Comparison of ENCODE assay signal across 22 cellular contexts in the genomic region with DNA sequence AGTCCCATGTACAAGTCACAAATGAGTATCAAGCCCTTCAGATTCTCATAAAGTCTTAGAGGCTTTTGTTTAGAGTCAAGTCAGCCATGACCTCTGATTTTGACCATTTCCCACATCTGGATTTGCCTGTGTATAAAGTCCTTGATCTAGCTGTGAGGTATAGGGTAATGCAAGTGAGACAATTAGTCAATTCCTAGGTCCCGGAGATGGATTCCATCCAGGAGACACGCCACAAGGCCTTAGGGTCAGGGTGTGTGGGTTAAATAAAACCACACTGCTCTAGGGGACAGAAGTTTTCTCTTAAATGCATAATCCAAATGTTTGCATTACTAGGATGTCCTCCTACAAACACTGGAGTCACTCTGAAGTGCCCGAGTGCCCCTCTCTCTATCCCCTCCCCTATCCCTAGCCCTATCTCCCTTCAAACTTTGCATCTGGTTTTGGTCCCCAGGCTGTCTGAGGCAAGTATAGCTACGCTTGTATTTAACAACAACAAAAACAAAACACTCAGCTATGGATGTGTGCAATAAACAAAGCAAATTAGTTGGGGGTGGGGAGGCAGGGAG. TPM values are rescaled to one million over a fixed set of nuclear protein-coding genes. Genes with fewer than 3 reads are reported as not detected.
DNase-seq lines count a peak whose midpoint lies in the region; ATAC-seq, FAIRE-seq and TF ChIP-seq lines count a peak whose summit lies in the region.
"Had no signal": no experiment of that assay in that cellular context is flagged by ENCODE, and none has a peak within 500 bp of the region (broad histone marks: within the 10 kb centered on the region; RNA-seq: fewer than 3 reads in every experiment).

No MANE protein-coding gene starts in this region.

- peak; percentile 13 for FAIRE-seq in bronchial epithelial cell (lab: Jason Lieb, UNC)
- FAIRE-seq: H1 had no signal

- ATAC-seq in HG03354 (IDR thresholded peaks at IDR 0.05; ENCODE audit: poor library complexity, severe bottlenecking, unreplicated experiment) (no peak), GM18520 (IDR thresholded peaks at IDR 0.05; ENCODE audit: unreplicated experiment) (no peak)
- ATAC-seq: naive thymus-derived CD4-positive, alpha-beta T cell; T-cell had no signal

- TF ChIP-seq CTCF in HEK293 (tag by site-specific recombination; IDR thresholded peaks at IDR 0.05) = no peak
- TF ChIP-seq CTCF in bronchial epithelial cell (IDR thresholded peaks at IDR 0.05; ENCODE audit: insufficient read depth, low read length, severe bottlenecking) = no peak
- no peak for TF ChIP-seq CTCF in fibroblast of villous mesenchyme (IDR thresholded peaks at IDR 0.05; ENCODE audit: insufficient read depth, low read depth, low read length)
- TF ChIP-seq CTCF in suprapubic skin (IDR thresholded peaks at IDR 0.05) = no peak

- POLR2A ChIA-PET in HEK293 (lab: Yijun Ruan, JAX) = no interaction called here

- TF ChIP-seq EP300 in suprapubic skin (IDR thresholded peaks at IDR 0.05) = no peak

- H3K4me1 ChIP-seq in HEK293 (ENCODE audit: control insufficient read depth, insufficient read depth, low read length) = peaks cover 26% of the 10 kb centered on the region
- H3K4me1 ChIP-seq in suprapubic skin = peaks cover 77% of the 10 kb centered on the region

- TF ChIP-seq POLR2A in suprapubic skin (IDR thresholded peaks at IDR 0.05) = no peak

- H3K4me3 ChIP-seq in HEK293 (ENCODE audit: low read depth, low read length) = no peak overlapping the region
- H3K4me3 ChIP-seq in bronchial epithelial cell (ENCODE audit: low read depth, low read length) = no peak overlapping the region
- H3K4me3 ChIP-seq in fibroblast of villous mesenchyme (ENCODE audit: low read depth, low read length) = no peak overlapping the region
- H3K4me3 ChIP-seq in suprapubic skin = no peak overlapping the region

- H3K9me3 ChIP-seq in HEK293 (ENCODE audit: control insufficient read depth, insufficient read depth, low read depth, low read length) = no peaks in the 10 kb centered on the region
- H3K9me3 ChIP-seq in suprapubic skin = no peaks in the 10 kb centered on the region

- 27% methylated on average over 4 of the region's 4 CpGs for WGBS in suprapubic skin

- H3K27ac ChIP-seq in HEK293 (ENCODE audit: extremely low read depth, low read depth, low read length) (peak overlapping the region; percentile 21; the same call in 1 of the 2 replicates), suprapubic skin (peak overlapping the region; percentile 2)

- H3K36me3 ChIP-seq in HEK293 (ENCODE audit: control insufficient read depth in 2 of 2, insufficient read depth in 1 of 2, low read length in 2 of 2) (peaks cover 10 to 16% of the 10 kb centered on the region in 2 experiments), bronchial epithelial cell (ENCODE audit: control insufficient read depth, insufficient read depth, low read length) (peaks cover 2% of the 10 kb centered on the region), suprapubic skin (peaks cover 14% of the 10 kb centered on the region)

- H3K27me3 ChIP-seq in bronchial epithelial cell (ENCODE audit: control insufficient read depth, insufficient read depth, low read length) (no peaks in the 10 kb centered on the region), suprapubic skin (no peaks in the 10 kb centered on the region)

- CTCF ChIA-PET in HEK293 (lab: Yijun Ruan, JAX) = no interaction called here

- DNase-seq in bronchial epithelial cell (ENCODE audit: low read depth) (no peak), fibroblast of villous mesenchyme (ENCODE audit: low read depth) (peak; percentile 69), suprapubic skin (ENCODE audit: low spot score in 2 of 2) (no peak), DMS79 treated with DMSO at 0.1 percent for 48 hours (lab: John Stamatoyannopoulos, UW) (no peak), NCI-H2107 treated with DMSO at 0.1 percent for 48 hours (lab: John Stamatoyannopoulos, UW; ENCODE audit: unreplicated experiment) (no peak)
- DNase-seq: activated naive CD4-positive, alpha-beta T cell treated with anti-CD3 and anti-CD28 coated beads for 36 hours; activated T-cell treated with anti-CD3 and anti-CD28 coated beads, Interleukin-2, amount 50 U/mL, for 1 hour; CD4-positive, alpha-beta memory T cell; DMS79; erythroblast; islet precursor cell; naive thymus-derived CD4-positive, alpha-beta T cell; NCI-H1048; NCI-H2029 treated with DMSO at 0.1 percent for 48 hours; NCI-H446 treated with DMSO at 0.1 percent for 48 hours; Right ventricle myocardium superior; T-cell; trophoblast cell had no signal

TF ChIP-seq in HEK293, 187 proteins besides CTCF, POLR2A, EP300 and RAD21:
- TF ChIP-seq MZF1 (tag by site-specific recombination; IDR thresholded peaks at IDR 0.05; ENCODE audit: borderline replicate concordance) (no peak), ZBTB48 (tag by site-specific recombination; IDR thresholded peaks at IDR 0.05) (peak; percentile 53; the same call in 1 of the 2 replicates), PRDM10 (tag by site-specific recombination; IDR thresholded peaks at IDR 0.05) (peak; percentile 40; the same call in 1 of the 2 replicates), SCRT2 (tag by site-specific recombination; IDR thresholded peaks at IDR 0.05) (peak; percentile 65; the same call in 1 of the 2 replicates), GLIS1 (tag by site-specific recombination; IDR thresholded peaks at IDR 0.05) (no peak), TRIM28 (IDR thresholded peaks at IDR 0.05; ENCODE audit: borderline replicate concordance, low read length) (no peak)
- TF ChIP-seq, protein P1, sequence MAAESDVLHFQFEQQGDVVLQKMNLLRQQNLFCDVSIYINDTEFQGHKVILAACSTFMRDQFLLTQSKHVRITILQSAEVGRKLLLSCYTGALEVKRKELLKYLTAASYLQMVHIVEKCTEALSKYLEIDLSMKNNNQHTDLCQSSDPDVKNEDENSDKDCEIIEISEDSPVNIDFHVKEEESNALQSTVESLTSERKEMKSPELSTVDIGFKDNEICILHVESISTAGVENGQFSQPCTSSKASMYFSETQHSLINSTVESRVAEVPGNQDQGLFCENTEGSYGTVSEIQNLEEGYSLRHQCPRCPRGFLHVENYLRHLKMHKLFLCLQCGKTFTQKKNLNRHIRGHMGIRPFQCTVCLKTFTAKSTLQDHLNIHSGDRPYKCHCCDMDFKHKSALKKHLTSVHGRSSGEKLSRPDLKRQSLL (tag by site-specific recombination; IDR thresholded peaks at IDR 0.05) = no peak

RNA-seq across cellular contexts. Expression of gene LRIG3, which starts 26.8 kb away (rescaled TPM):
- 30.6 and 44.5 TPM in 2 replicates for total RNA-seq in bronchial epithelial cell
- 66.0 and 97.2 TPM in 2 replicates for total RNA-seq in fibroblast of villous mesenchyme
- 100 to 1,000 TPM in 3 of 4 donors, 10 to 100 TPM in 1; 56.5 to 225 (median 110) TPM for total RNA-seq in suprapubic skin
- total RNA-seq: activated naive CD4-positive, alpha-beta T cell treated with anti-CD3 and anti-CD28 coated beads for 36 hours; CD4-positive, alpha-beta memory T cell had no signal
